8 cellular contexts compared by ENCODE assay signal in genomic region chr9:122122903-122123632, GRCh38. TPM values are rescaled to one million over a fixed set of nuclear protein-coding genes. Genes with fewer than 3 reads are reported as not detected.
DNase-seq lines count a peak whose midpoint lies in the region; ATAC-seq and TF ChIP-seq lines count a peak whose summit lies in the region.

No MANE protein-coding gene starts in this region.

- no peaks in the 10 kb centered on the region for H3K9me3 Mint-ChIP-seq in activated B cell treated with CpG ODN at 0.5 μM for 24 hours

- no peak overlapping the region for H3K4me3 Mint-ChIP-seq in activated B cell treated with CpG ODN at 0.5 μM for 24 hours

- DNase-seq in AG09309 (ENCODE audit: low read depth) (peak; percentile 16), NCI-H146 treated with DMSO at 0.1 percent for 48 hours (lab: John Stamatoyannopoulos, UW; ENCODE audit: unreplicated experiment) (peak; percentile 22), activated B cell treated with CpG ODN at 0.5 μM for 24 hours (peak; percentile 56), caudate nucleus (lab: John Stamatoyannopoulos, UW) (peak in 46 of 61 donors; percentile 12 to 79 (median 48)), left kidney (ENCODE audit: low read depth, low spot score) (peak; percentile 83)
- DNase-seq in stimulated activated CD4-positive, alpha-beta T cell treated with anti-CD3 and anti-CD28 coated beads, Interleukin-4, amount 100 ng/mL, for 24 hours = peak; percentile 74

- H3K27me3 Mint-ChIP-seq in activated B cell treated with CpG ODN at 0.5 μM for 24 hours = peaks cover 40% of the 10 kb centered on the region

- no peaks in the 10 kb centered on the region for H3K36me3 Mint-ChIP-seq in activated B cell treated with CpG ODN at 0.5 μM for 24 hours (ENCODE audit: low read depth)

- CTCF ChIA-PET in activated B cell treated with CpG ODN at 0.5 μM for 24 hours (lab: Charles Lee) = interaction anchor here (1.1 to 8.5 kb wide), 8 partner anchors 9 to 688 kb away, joined by 3 to 117 read pairs (median 6); no protein-coding TSS in a partner anchor

- ATAC-seq in GM18868 (IDR thresholded peaks at IDR 0.05; ENCODE audit: unreplicated experiment) (peak; percentile 51), activated B cell treated with CpG ODN at 0.5 μM for 24 hours (ENCODE audit: low read depth) (peak; percentile 68), HG03469 (IDR thresholded peaks at IDR 0.05; ENCODE audit: unreplicated experiment) (no peak)

- H3K27ac ChIP-seq in caudate nucleus (ENCODE audit: low read depth, low read length) = no peak overlapping the region

- POLR2A ChIA-PET in activated B cell treated with CpG ODN at 0.5 μM for 24 hours (lab: Charles Lee) = no interaction called here

- H3K4me3 ChIP-seq in AG09309 (ENCODE audit: control insufficient read depth, low read depth, low read length) = no peak overlapping the region

- no peak overlapping the region for H3K27ac Mint-ChIP-seq in activated B cell treated with CpG ODN at 0.5 μM for 24 hours

- peak; percentile 99 for TF ChIP-seq CTCF in AG09309 (IDR thresholded peaks at IDR 0.05; ENCODE audit: control insufficient read depth, insufficient read depth, low read depth, low read length, missing control alignments)
- peak; percentile 50 for TF ChIP-seq CTCF in activated B cell treated with CpG ODN at 0.5 μM for 24 hours (IDR thresholded peaks at IDR 0.05)

- H3K4me1 Mint-ChIP-seq in activated B cell treated with CpG ODN at 0.5 μM for 24 hours = peaks cover 13% of the 10 kb centered on the region

- intact Hi-C loops in activated B cell treated with CpG ODN at 0.5 μM for 24 hours (cut with micrococcal nuclease) = loop anchor here (1.0 kb wide), 2 partner anchors 24 to 577 kb away; no protein-coding TSS in a partner anchor

RNA-seq across cellular contexts. Expression of gene TTLL11, which starts 30.0 kb away (rescaled TPM):
- 3.6 and 4.7 TPM in 2 replicates for total RNA-seq in activated B cell treated with CpG ODN at 0.5 μM for 24 hours

RNA-seq across cellular contexts. Expression of gene NDUFA8, which starts 36.5 kb away (rescaled TPM):
- total RNA-seq in activated B cell treated with CpG ODN at 0.5 μM for 24 hours = 21.1 and 21.2 TPM in 2 replicates

RNA-seq across cellular contexts. Expression of gene MORN5, which starts 36.6 kb away (rescaled TPM):
- total RNA-seq in activated B cell treated with CpG ODN at 0.5 μM for 24 hours = not detected in 2 replicates

Comparison
In these comparisons a context has a peak if more than half of its experiments do, and no peak if none do; other contexts are left out.
1. DNase-seq: peak in every context shown above with its lines; median percentile 83 in left kidney; 74 in stimulated activated CD4-positive, alpha-beta T cell treated with anti-CD3 and anti-CD28 coated beads, Interleukin-4, amount 100 ng/mL, for 24 hours; 56 in activated B cell treated with CpG ODN at 0.5 μM for 24 hours; 48 in caudate nucleus; 22 in NCI-H146 treated with DMSO at 0.1 percent for 48 hours; 16 in AG09309.